In the genomic region with DNA sequence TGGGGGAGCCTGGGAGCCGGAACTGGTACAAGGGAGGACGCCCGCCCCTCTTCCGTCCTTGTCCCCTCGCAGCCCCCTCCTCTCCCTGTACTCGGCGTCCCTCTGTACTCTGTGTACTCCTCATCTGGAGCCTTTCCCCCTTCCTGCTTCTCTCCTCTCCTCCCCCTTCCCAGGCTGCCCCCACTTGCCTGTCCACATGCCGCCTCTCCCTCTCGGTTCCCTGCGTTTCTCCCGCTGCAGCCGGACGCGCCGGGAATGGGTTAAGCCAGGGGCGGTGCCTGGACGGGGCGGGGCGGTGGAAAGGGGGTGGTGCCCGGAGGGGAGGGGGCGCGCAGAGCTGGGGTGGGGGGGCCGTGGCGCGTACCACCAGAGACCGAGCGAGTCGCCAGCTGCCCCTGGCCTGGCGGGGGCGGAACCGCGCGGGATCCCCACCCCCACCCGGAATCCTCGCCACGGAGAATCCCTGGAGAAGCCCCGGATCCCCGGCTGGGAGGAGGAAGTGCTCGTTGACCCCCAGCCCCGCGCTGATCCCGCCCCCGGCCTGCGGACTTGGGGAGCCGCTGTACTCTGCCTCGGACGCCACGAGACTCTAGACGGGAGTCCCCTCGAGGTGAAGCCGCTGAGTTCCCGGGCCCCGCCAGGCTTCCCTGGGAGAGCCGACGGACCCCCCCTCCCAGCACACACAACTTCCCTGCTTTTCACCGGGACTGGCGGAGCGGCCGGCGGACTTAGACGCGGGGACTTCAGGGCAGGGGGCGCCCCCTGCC, we compare ENCODE assay signal across 8 cellular contexts. TPM values are rescaled to one million over a fixed set of nuclear protein-coding genes. Genes with fewer than 3 reads are reported as not detected.
DNase-seq lines count a peak whose midpoint lies in the region; ATAC-seq and TF ChIP-seq lines count a peak whose summit lies in the region.

No MANE protein-coding gene starts in this region.

- H3K4me3 Mint-ChIP-seq in CD8-positive, alpha-beta T cell: peak overlapping the region; percentile 83
- peak overlapping the region; percentile 73 for H3K4me3 Mint-ChIP-seq in activated CD8-positive, alpha-beta T cell treated with anti-CD3 and anti-CD28 coated beads, Interleukin-2, amount 10 ng/mL, durations not matched to agents 7 days and 5 days
- H3K4me3 Mint-ChIP-seq in nephron progenitor cell: peak overlapping the region; percentile 95

- no peaks in the 10 kb centered on the region for H3K9me3 Mint-ChIP-seq in CD8-positive, alpha-beta T cell
- no peaks in the 10 kb centered on the region for H3K9me3 Mint-ChIP-seq in activated CD8-positive, alpha-beta T cell treated with anti-CD3 and anti-CD28 coated beads, Interleukin-2, amount 10 ng/mL, durations not matched to agents 7 days and 5 days (ENCODE audit: insufficient read depth)
- H3K9me3 Mint-ChIP-seq in nephron progenitor cell: no peaks in the 10 kb centered on the region

- no peaks in the 10 kb centered on the region for H3K27me3 Mint-ChIP-seq in CD8-positive, alpha-beta T cell (ENCODE audit: low read depth)
- H3K27me3 Mint-ChIP-seq in activated CD8-positive, alpha-beta T cell treated with anti-CD3 and anti-CD28 coated beads, Interleukin-2, amount 10 ng/mL, durations not matched to agents 7 days and 5 days (ENCODE audit: low read depth): no peaks in the 10 kb centered on the region
- peaks cover 3% of the 10 kb centered on the region for H3K27me3 Mint-ChIP-seq in nephron progenitor cell (ENCODE audit: low read depth, poor library complexity)

- no peak for TF ChIP-seq EP300 in Ishikawa (IDR thresholded peaks at IDR 0.05; ENCODE audit: borderline replicate concordance)

- TF ChIP-seq RAD21 in Ishikawa (IDR thresholded peaks at IDR 0.05; ENCODE audit: low read depth): no peak

- no peaks in the 10 kb centered on the region for H3K36me3 ChIP-seq in CD8-positive, alpha-beta T cell (ENCODE audit: insufficient read depth, low read length)

- POLR2A ChIA-PET in CD8-positive, alpha-beta T cell (lab: Charles Lee): interaction anchor here (1.6 to 2.5 kb wide), 3 partner anchors 15 to 38 kb away, joined by 6 to 20 read pairs (median 6); no protein-coding TSS in a partner anchor
- POLR2A ChIA-PET in activated CD8-positive, alpha-beta T cell treated with anti-CD3 and anti-CD28 coated beads, Interleukin-2, amount 10 ng/mL, durations not matched to agents 7 days and 5 days (lab: Charles Lee): interaction anchor here (1.0 to 3.4 kb wide), 3 partner anchors 16 to 35 kb away, joined by 3 to 20 read pairs (median 8); no protein-coding TSS in a partner anchor

- H3K4me1 Mint-ChIP-seq in CD8-positive, alpha-beta T cell (ENCODE audit: low read depth): peaks cover 80% of the 10 kb centered on the region
- peaks cover 88% of the 10 kb centered on the region for H3K4me1 Mint-ChIP-seq in activated CD8-positive, alpha-beta T cell treated with anti-CD3 and anti-CD28 coated beads, Interleukin-2, amount 10 ng/mL, durations not matched to agents 7 days and 5 days (ENCODE audit: low read depth)
- peaks cover 75% of the 10 kb centered on the region for H3K4me1 Mint-ChIP-seq in nephron progenitor cell

- peaks cover 17% of the 10 kb centered on the region for H3K36me3 Mint-ChIP-seq in CD8-positive, alpha-beta T cell
- H3K36me3 Mint-ChIP-seq in activated CD8-positive, alpha-beta T cell treated with anti-CD3 and anti-CD28 coated beads, Interleukin-2, amount 10 ng/mL, durations not matched to agents 7 days and 5 days (ENCODE audit: low read depth): peaks cover 57% of the 10 kb centered on the region
- H3K36me3 Mint-ChIP-seq in nephron progenitor cell (ENCODE audit: low read depth): no peaks in the 10 kb centered on the region

- peak overlapping the region; percentile 96 for H3K27ac Mint-ChIP-seq in CD8-positive, alpha-beta T cell
- peak overlapping the region; percentile 90 for H3K27ac Mint-ChIP-seq in activated CD8-positive, alpha-beta T cell treated with anti-CD3 and anti-CD28 coated beads, Interleukin-2, amount 10 ng/mL, durations not matched to agents 7 days and 5 days
- peak overlapping the region; percentile 85 for H3K27ac Mint-ChIP-seq in nephron progenitor cell

- H3K4me3 ChIP-seq in CD8-positive, alpha-beta T cell (ENCODE audit: low read depth, low read length): peak overlapping the region; percentile 74

- DNase-seq in CD8-positive, alpha-beta T cell: peak in 3 of 7 experiments; percentile 39 to 56 (median 45)
- DNase-seq in activated CD8-positive, alpha-beta T cell treated with anti-CD3 and anti-CD28 coated beads, Interleukin-2, amount 10 ng/mL, durations not matched to agents 7 days and 5 days: no peak
- DNase-seq in foreskin keratinocyte (no peak), nephron progenitor cell (peak; percentile 91), amniotic stem cell (lab: John Stamatoyannopoulos, UW) (no peak)
- DNase-seq in stimulated activated CD8-positive, alpha-beta memory T cell treated with anti-CD3 and anti-CD28 coated beads, Interleukin-4, amount 100 ng/mL, for 48 hours: no peak

- ATAC-seq in CD8-positive, alpha-beta T cell: peak; percentile 2
- ATAC-seq in activated CD8-positive, alpha-beta T cell treated with anti-CD3 and anti-CD28 coated beads, Interleukin-2, amount 10 ng/mL, durations not matched to agents 7 days and 5 days: no peak
- ATAC-seq in foreskin keratinocyte: peak; percentile 23
- ATAC-seq in GM18498 (IDR thresholded peaks at IDR 0.05; ENCODE audit: unreplicated experiment): no peak

- H3K27me3 ChIP-seq in CD8-positive, alpha-beta T cell (ENCODE audit: insufficient read depth, low read length): no peaks in the 10 kb centered on the region
- H3K27me3 ChIP-seq in foreskin keratinocyte: no peaks in the 10 kb centered on the region

- no peak for TF ChIP-seq CTCF in CD8-positive, alpha-beta T cell (IDR thresholded peaks at IDR 0.05)
- TF ChIP-seq CTCF in foreskin keratinocyte (conservative IDR thresholded peaks at IDR 0.05) (no peak), nephron progenitor cell (IDR thresholded peaks at IDR 0.05) (no peak)

- no peaks in the 10 kb centered on the region for H3K9me3 ChIP-seq in CD8-positive, alpha-beta T cell (ENCODE audit: low read length)

- H3K4me1 ChIP-seq in CD8-positive, alpha-beta T cell (ENCODE audit: insufficient read depth, low read length): peaks cover 84% of the 10 kb centered on the region
- peaks cover 28% of the 10 kb centered on the region for H3K4me1 ChIP-seq in foreskin keratinocyte

- H3K27ac ChIP-seq in CD8-positive, alpha-beta T cell (ENCODE audit: low read depth, low read length): peak overlapping the region; percentile 91
- no peak overlapping the region for H3K27ac ChIP-seq in foreskin keratinocyte

- CTCF ChIA-PET in CD8-positive, alpha-beta T cell (lab: Charles Lee): interaction anchor here (1.3 to 34.5 kb wide), 5 partner anchors 10 to 36 kb away, joined by 3 to 1103 read pairs (median 7); a partner anchor contains a TSS
- CTCF ChIA-PET in activated CD8-positive, alpha-beta T cell treated with anti-CD3 and anti-CD28 coated beads, Interleukin-2, amount 10 ng/mL, durations not matched to agents 7 days and 5 days (lab: Charles Lee): interaction anchor here (1.1 to 2.5 kb wide), 9 partner anchors 11 to 76 kb away, joined by 3 to 15 read pairs (median 4); a partner anchor contains a TSS

- intact Hi-C loops in CD8-positive, alpha-beta T cell (cut with DNase I, micrococcal nuclease): loop anchor here (1.0 kb wide), 4 partner anchors 16 to 39 kb away; no protein-coding TSS in a partner anchor

TF ChIP-seq in Ishikawa, 13 proteins besides CTCF, POLR2A, EP300 and RAD21 (continues in another document):
- peak; percentile 84 for TF ChIP-seq ZBTB7A (IDR thresholded peaks at IDR 0.05; ENCODE audit: low read depth)
- TF ChIP-seq NFIC (IDR thresholded peaks at IDR 0.05): no peak
- TF ChIP-seq TCF12 (IDR thresholded peaks at IDR 0.05; ENCODE audit: low read depth): no peak
- no peak for TF ChIP-seq TAF1 (IDR thresholded peaks at IDR 0.05; ENCODE audit: low read depth)
- TF ChIP-seq FOXM1 (IDR thresholded peaks at IDR 0.05; ENCODE audit: borderline replicate concordance, low read depth): no peak
- no peak for TF ChIP-seq CREB1 (IDR thresholded peaks at IDR 0.05; ENCODE audit: low read depth)
- TF ChIP-seq, protein P1, sequence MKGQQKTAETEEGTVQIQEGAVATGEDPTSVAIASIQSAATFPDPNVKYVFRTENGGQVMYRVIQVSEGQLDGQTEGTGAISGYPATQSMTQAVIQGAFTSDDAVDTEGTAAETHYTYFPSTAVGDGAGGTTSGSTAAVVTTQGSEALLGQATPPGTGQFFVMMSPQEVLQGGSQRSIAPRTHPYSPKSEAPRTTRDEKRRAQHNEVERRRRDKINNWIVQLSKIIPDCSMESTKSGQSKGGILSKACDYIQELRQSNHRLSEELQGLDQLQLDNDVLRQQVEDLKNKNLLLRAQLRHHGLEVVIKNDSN (IDR thresholded peaks at IDR 0.05): no peak
- 0 out of 2 replicates have a peak, but pooled peaks have one; percentile 13 for TF ChIP-seq EGR1 (IDR thresholded peaks at IDR 0.05)
- no peak for TF ChIP-seq TEAD4 (IDR thresholded peaks at IDR 0.05)
- TF ChIP-seq, protein P2, sequence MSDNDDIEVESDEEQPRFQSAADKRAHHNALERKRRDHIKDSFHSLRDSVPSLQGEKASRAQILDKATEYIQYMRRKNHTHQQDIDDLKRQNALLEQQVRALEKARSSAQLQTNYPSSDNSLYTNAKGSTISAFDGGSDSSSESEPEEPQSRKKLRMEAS (IDR thresholded peaks at IDR 0.05): peak; percentile 64
- no peak for TF ChIP-seq YY1 (IDR thresholded peaks at IDR 0.05; ENCODE audit: low read depth)

RNA-seq across cellular contexts. Expression of a gene that starts 22.5 kb away (rescaled TPM):
- not detected for total RNA-seq in CD8-positive, alpha-beta T cell
- total RNA-seq in activated CD8-positive, alpha-beta T cell treated with anti-CD3 and anti-CD28 coated beads, Interleukin-2, amount 10 ng/mL, durations not matched to agents 7 days and 5 days: under 1 TPM in 1 of 2 experiments, not detected in 1; 0.29 TPM
- total RNA-seq in foreskin keratinocyte: not detected in 2 replicates
- polyA plus RNA-seq in foreskin keratinocyte: not detected in 2 replicates

RNA-seq across cellular contexts. Expression of a gene that starts 33.0 kb away (rescaled TPM):
- total RNA-seq in CD8-positive, alpha-beta T cell: 100 to 1,000 TPM; 133 TPM
- total RNA-seq in activated CD8-positive, alpha-beta T cell treated with anti-CD3 and anti-CD28 coated beads, Interleukin-2, amount 10 ng/mL, durations not matched to agents 7 days and 5 days: 10 to 100 TPM; 61.1 to 63.2 TPM
- 26.4 and 28.4 TPM in 2 replicates for total RNA-seq in foreskin keratinocyte
- 21.6 and 22.4 TPM in 2 replicates for polyA plus RNA-seq in foreskin keratinocyte

RNA-seq across cellular contexts. Expression of a gene that starts 54.3 kb away (rescaled TPM):
- 1 to 10 TPM; 2.0 to 2.9 TPM for total RNA-seq in CD8-positive, alpha-beta T cell
- 100 to 1,000 TPM; 103 to 110 TPM for total RNA-seq in activated CD8-positive, alpha-beta T cell treated with anti-CD3 and anti-CD28 coated beads, Interleukin-2, amount 10 ng/mL, durations not matched to agents 7 days and 5 days
- 60.7 and 68.9 TPM in 2 replicates for total RNA-seq in foreskin keratinocyte
- polyA plus RNA-seq in foreskin keratinocyte: 31.9 and 41.0 TPM in 2 replicates

Comparison
In these comparisons a context has a peak if more than half of its experiments do, and no peak if none do; other contexts are left out.
1. ATAC-seq: peak in CD8-positive, alpha-beta T cell (single experiment) and foreskin keratinocyte (single experiment); none in activated CD8-positive, alpha-beta T cell treated with anti-CD3 and anti-CD28 coated beads, Interleukin-2, amount 10 ng/mL, durations not matched to agents 7 days and 5 days (single experiment) and GM18498 (single experiment).
2. RNA of a gene that starts 54.3 kb away (total RNA-seq): 103 to 110 TPM in activated CD8-positive, alpha-beta T cell treated with anti-CD3 and anti-CD28 coated beads, Interleukin-2, amount 10 ng/mL, durations not matched to agents 7 days and 5 days and 60.7 to 68.9 TPM in foreskin keratinocyte; 2.0 to 2.9 TPM in CD8-positive, alpha-beta T cell; every median in the first group is over 10 times any median in the second.
3. Peak in every context shown above with its lines, with median percentiles within 50 percentile points of each other: H3K27ac Mint-ChIP-seq and H3K4me3 Mint-ChIP-seq.